ENCODE assay signal across 12 cellular contexts in genomic region chr1:234672349-234673135, GRCh38.
"Had no signal": no experiment of that assay in that cellular context is flagged by ENCODE, and none has a peak within 500 bp of the region (broad histone marks: within the 10 kb centered on the region; RNA-seq: fewer than 3 reads in every experiment).

No MANE protein-coding gene starts in this region.

- H3K4me1 ChIP-seq: right atrium auricular region had no signal

- H3K27ac ChIP-seq: gastroesophageal sphincter, right atrium auricular region, skin epidermis had no signal

- H3K9me3 ChIP-seq: right atrium auricular region had no signal

- H3K4me3 ChIP-seq: gastroesophageal sphincter, right atrium auricular region, skin epidermis had no signal

- H3K27me3 ChIP-seq: gastroesophageal sphincter, right atrium auricular region had no signal

- DNase-seq: activated naive CD4-positive, alpha-beta T cell treated with anti-CD3 and anti-CD28 coated beads for 36 hours; activated T-cell treated with anti-CD3 and anti-CD28 coated beads, Interleukin-2, amount 50 U/mL, for 1 hour; dermis blood vessel endothelial cell; islet precursor cell; natural killer cell; stimulated activated CD4-positive, alpha-beta T cell treated with anti-CD3 and anti-CD28 coated beads, Interleukin-15, amount 100 ng/mL, for 24 hours; stimulated activated CD4-positive, alpha-beta T cell treated with anti-CD3 and anti-CD28 coated beads, Interleukin-4, amount 100 ng/mL, for 1 hour; stimulated activated naive CD4-positive, alpha-beta T cell treated with Interleukin-2 at 50 U/mL for 16 hours had no signal

- ATAC-seq: activated CD4-positive, CD25-positive, alpha-beta regulatory T cell treated with anti-CD3 and anti-CD28 coated beads, Interleukin-2, amount 50 U/mL, for 24 hours; gastroesophageal sphincter; natural killer cell had no signal

- H3K36me3 ChIP-seq: gastroesophageal sphincter, right atrium auricular region had no signal
